20 cellular contexts compared by ENCODE assay signal in the genomic region with DNA sequence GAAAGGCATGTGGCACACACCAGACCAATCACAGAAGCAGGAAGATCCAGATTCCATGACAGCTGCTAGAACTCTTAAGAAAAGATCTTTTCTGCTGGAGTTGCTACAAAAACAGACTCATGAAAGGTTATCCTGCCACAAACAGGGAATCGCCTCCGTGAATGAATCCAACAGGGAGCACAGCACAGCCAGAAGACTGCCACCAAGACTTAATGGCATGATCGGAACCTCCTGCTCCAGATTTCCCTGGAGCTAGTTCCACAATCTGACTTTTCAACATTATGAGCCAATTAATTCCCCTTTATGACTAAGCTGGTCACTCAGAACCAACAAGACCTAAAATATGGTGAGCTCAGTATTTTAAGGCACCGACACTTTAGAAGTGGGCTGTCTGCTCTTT.
"Had no signal": no experiment of that assay in that cellular context is flagged by ENCODE, and none has a peak within 500 bp of the region (broad histone marks: within the 10 kb centered on the region; RNA-seq: fewer than 3 reads in every experiment).

No MANE protein-coding gene starts in this region.

- H3K36me3 ChIP-seq: left ventricle myocardium inferior, pancreas had no signal

- DNase-seq: activated CD4-positive, alpha-beta T cell treated with anti-CD3 and anti-CD28 coated beads, Interleukin-2, amount 10 ng/mL, durations not matched to agents 7 days and 5 days; activated CD8-positive, alpha-beta memory T cell treated with anti-CD3 and anti-CD28 coated beads for 24 hours; activated CD8-positive, alpha-beta memory T cell treated with anti-CD3 and anti-CD28 coated beads, Interleukin-2, amount 50 U/mL, for 48 hours; activated effector memory CD4-positive, alpha-beta T cell treated with Interleukin-2 at 50 U/mL for 16 hours; activated naive CD4-positive, alpha-beta T cell treated with anti-CD3 and anti-CD28 coated beads, Interleukin-2, amount 10 ng/mL, durations not matched to agents 7 days and 5 days; activated T-cell treated with anti-CD3 and anti-CD28 coated beads, Interleukin-2, amount 50 U/mL, for 48 hours; amygdala; body of pancreas; caudate nucleus; dorsolateral prefrontal cortex; left ventricle myocardium inferior; pancreas; stimulated activated CD4-positive, alpha-beta T cell treated with anti-CD3 and anti-CD28 coated beads, Interleukin-4, amount 100 ng/mL, for 1 hour; T-helper 1 cell; T-helper 9 cell had no signal

- H3K27ac ChIP-seq: dorsolateral prefrontal cortex, epithelial cell of prostate, pancreas, tibial nerve had no signal

- H3K4me3 Mint-ChIP-seq: activated CD4-positive, alpha-beta T cell treated with anti-CD3 and anti-CD28 coated beads, Interleukin-2, amount 10 ng/mL, durations not matched to agents 7 days and 5 days; activated naive CD4-positive, alpha-beta T cell treated with anti-CD3 and anti-CD28 coated beads, Interleukin-2, amount 10 ng/mL, durations not matched to agents 7 days and 5 days; stimulated activated effector memory CD8-positive, alpha-beta T cell treated with anti-CD3 and anti-CD28 coated beads, Interleukin-12 subunit alpha, Interleukin-12 subunit beta, amount 100 ng/mL, for 72 hours had no signal

- H3K36me3 Mint-ChIP-seq: stimulated activated effector memory CD8-positive, alpha-beta T cell treated with anti-CD3 and anti-CD28 coated beads, Interleukin-12 subunit alpha, Interleukin-12 subunit beta, amount 100 ng/mL, for 72 hours had no signal

- H3K27me3 Mint-ChIP-seq: activated naive CD4-positive, alpha-beta T cell treated with anti-CD3 and anti-CD28 coated beads, Interleukin-2, amount 10 ng/mL, durations not matched to agents 7 days and 5 days had no signal

- H3K9me3 ChIP-seq: body of pancreas, left ventricle myocardium inferior, pancreas, tibial nerve had no signal

- ATAC-seq: sciatic nerve; stimulated activated effector memory CD8-positive, alpha-beta T cell treated with anti-CD3 and anti-CD28 coated beads, Interleukin-12 subunit alpha, Interleukin-12 subunit beta, amount 100 ng/mL, for 72 hours had no signal

- H3K27me3 ChIP-seq: body of pancreas, dorsolateral prefrontal cortex, pancreas, tibial nerve had no signal

- H3K27ac Mint-ChIP-seq: activated CD4-positive, alpha-beta T cell treated with anti-CD3 and anti-CD28 coated beads, Interleukin-2, amount 10 ng/mL, durations not matched to agents 7 days and 5 days; stimulated activated effector memory CD8-positive, alpha-beta T cell treated with anti-CD3 and anti-CD28 coated beads, Interleukin-12 subunit alpha, Interleukin-12 subunit beta, amount 100 ng/mL, for 72 hours had no signal

- H3K4me3 ChIP-seq: body of pancreas, dorsolateral prefrontal cortex, left ventricle myocardium inferior, pancreas, smooth muscle cell, tibial nerve had no signal

- H3K9me3 Mint-ChIP-seq: activated CD4-positive, alpha-beta T cell treated with anti-CD3 and anti-CD28 coated beads, Interleukin-2, amount 10 ng/mL, durations not matched to agents 7 days and 5 days; activated naive CD4-positive, alpha-beta T cell treated with anti-CD3 and anti-CD28 coated beads, Interleukin-2, amount 10 ng/mL, durations not matched to agents 7 days and 5 days; stimulated activated effector memory CD8-positive, alpha-beta T cell treated with anti-CD3 and anti-CD28 coated beads, Interleukin-12 subunit alpha, Interleukin-12 subunit beta, amount 100 ng/mL, for 72 hours had no signal
